Comparison of ENCODE assay signal across 9 cellular contexts in genomic region chr11:61516675-61517516, GRCh38. TPM values are rescaled to one million over a fixed set of nuclear protein-coding genes. Genes with fewer than 3 reads are reported as not detected.
DNase-seq lines count a peak whose midpoint lies in the region; ATAC-seq and TF ChIP-seq lines count a peak whose summit lies in the region.
"Had no signal": no experiment of that assay in that cellular context is flagged by ENCODE, and none has a peak within 500 bp of the region (broad histone marks: within the 10 kb centered on the region; RNA-seq: fewer than 3 reads in every experiment).

No MANE protein-coding gene starts in this region.

- intact Hi-C loops in upper lobe of right lung (cut with DNase I), result loop anchor here (10.0 kb wide), 1 partner anchor 1068 kb away; no protein-coding TSS in a partner anchor

- no peak for ATAC-seq in omental fat pad (ENCODE audit: low FRiP score)
- ATAC-seq in upper lobe of right lung, result peak; percentile 60

- no peaks in the 10 kb centered on the region for H3K9me3 ChIP-seq in upper lobe of right lung

- peaks cover 7% of the 10 kb centered on the region for H3K4me1 ChIP-seq in upper lobe of right lung

- DNase-seq in D341Med (ENCODE audit: low spot score) (peak; percentile 89), LNCaP clone FGC (ENCODE audit: low read depth) (no peak), epithelial cell of proximal tubule (ENCODE audit: low read depth) (no peak), omental fat pad (ENCODE audit: low spot score) (peak; percentile 64), upper lobe of right lung (no peak), HK-2 (ENCODE audit: unreplicated experiment) (no peak), SKM-1 treated with dmso at 0.1 percent for 144 hours (lab: John Stamatoyannopoulos, UW; ENCODE audit: unreplicated experiment) (no peak)
- DNase-seq in activated CD8-positive, alpha-beta memory T cell treated with anti-CD3 and anti-CD28 coated beads, Interleukin-2, amount 50 U/mL, for 48 hours, result peak; percentile 93

- H3K27ac ChIP-seq in upper lobe of right lung, result no peak overlapping the region

- peaks cover under 1% of the 10 kb centered on the region for H3K27me3 ChIP-seq in upper lobe of right lung

- H3K4me3 ChIP-seq in LNCaP clone FGC (ENCODE audit: low read depth, low read length) (no peak overlapping the region), epithelial cell of proximal tubule (ENCODE audit: low read depth, low read length) (no peak overlapping the region), upper lobe of right lung (no peak overlapping the region)

- no peaks in the 10 kb centered on the region for H3K36me3 ChIP-seq in upper lobe of right lung

- TF ChIP-seq CTCF in LNCaP clone FGC (IDR thresholded peaks at IDR 0.05; ENCODE audit: control insufficient read depth, extremely low read depth, insufficient read depth) (peak; percentile 86), epithelial cell of proximal tubule (conservative IDR thresholded peaks at IDR 0.05; ENCODE audit: low read depth, low read length) (peak; percentile 99), omental fat pad (IDR thresholded peaks at IDR 0.05) (peak in 2 of 3 donors; percentile 93), upper lobe of right lung (IDR thresholded peaks at IDR 0.05) (peak; percentile 96)

RNA-seq across cellular contexts. Expression of gene LRRC10B, which starts 8.3 kb away (rescaled TPM):
- total RNA-seq in epithelial cell of proximal tubule (0.36 TPM in 1 of 2 replicates, not detected in the other), omental fat pad (1 to 10 TPM; 1.1 to 2.0 (median 1.7) TPM), upper lobe of right lung (0.29 TPM)
- total RNA-seq: RPMI7951 had no signal

Comparison
In these comparisons a context has a peak if more than half of its experiments do, and no peak if none do; other contexts are left out.
1. DNase-seq: peak in D341Med (single experiment), activated CD8-positive, alpha-beta memory T cell treated with anti-CD3 and anti-CD28 coated beads, Interleukin-2, amount 50 U/mL, for 48 hours (single experiment) and omental fat pad (single experiment); none in LNCaP clone FGC (single experiment), epithelial cell of proximal tubule (single experiment), upper lobe of right lung (single experiment), HK-2 (single experiment) and SKM-1 treated with dmso at 0.1 percent for 144 hours (single experiment).
2. Peak in every context shown above with its lines, with median percentiles within 50 percentile points of each other: CTCF ChIP-seq.